15 cellular contexts compared by ENCODE assay signal in the genomic region with DNA sequence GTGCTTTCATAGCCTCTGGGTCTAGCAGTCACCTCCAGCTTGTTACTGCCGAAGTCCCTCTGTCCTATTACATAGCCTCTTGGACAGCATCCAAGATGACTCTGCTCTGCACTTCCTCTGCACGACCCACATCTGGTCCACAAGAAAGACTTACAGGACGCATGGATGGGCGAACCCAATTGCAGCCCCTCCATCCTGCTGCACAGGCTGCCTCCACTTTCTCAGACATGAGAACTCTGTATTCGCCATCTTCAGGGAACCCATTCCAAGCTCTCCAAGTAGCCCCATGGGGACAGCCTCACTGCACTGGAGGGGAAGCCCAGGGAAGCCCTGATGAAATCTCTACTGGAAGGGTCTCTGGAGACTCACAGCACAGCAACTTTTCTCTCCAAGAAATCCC.
DNase-seq lines count a peak whose midpoint lies in the region; ATAC-seq, FAIRE-seq and TF ChIP-seq lines count a peak whose summit lies in the region.
"Had no signal": no experiment of that assay in that cellular context is flagged by ENCODE, and none has a peak within 500 bp of the region (broad histone marks: within the 10 kb centered on the region; RNA-seq: fewer than 3 reads in every experiment).

No MANE protein-coding gene starts in this region.

- FAIRE-seq in pancreas (lab: Jason Lieb, UNC) = no peak
- FAIRE-seq: TTC549 had no signal

- H3K9me2 ChIP-seq in GM23248 (ENCODE audit: insufficient read depth) = no peaks in the 10 kb centered on the region

- H3K27ac ChIP-seq in GM23248 (no peak overlapping the region), pancreas (no peak overlapping the region)
- H3K27ac ChIP-seq: body of pancreas, tibial nerve had no signal

- H3K4me3 ChIP-seq in GM23248 (no peak overlapping the region), fibroblast of villous mesenchyme (ENCODE audit: low read depth, low read length) (no peak overlapping the region), pancreas (no peak overlapping the region)
- H3K4me3 ChIP-seq: body of pancreas, esophagus squamous epithelium, tibial nerve had no signal

- ATAC-seq in pancreas (peak in 3 of 4 donors; percentile 44 to 57 (median 53)), GM18517 (IDR thresholded peaks at IDR 0.05; ENCODE audit: unreplicated experiment) (no peak), GM18868 (IDR thresholded peaks at IDR 0.05; ENCODE audit: unreplicated experiment) (no peak)
- ATAC-seq: activated T-cell treated with anti-CD3 and anti-CD28 coated beads, Interleukin-2, amount 50 U/mL, for 4 hours; body of pancreas had no signal

- intact Hi-C loops in pancreas (cut with DNase I) = no loop called here

- H2AFZ ChIP-seq in GM23248 = no peak overlapping the region

- in situ Hi-C loops in GM23248 (cut with MboI) = no loop called here

- H3K9me3 ChIP-seq in GM23248 (ENCODE audit: low read depth) (no peaks in the 10 kb centered on the region), pancreas (no peaks in the 10 kb centered on the region)
- H3K9me3 ChIP-seq: body of pancreas, esophagus squamous epithelium, tibial nerve had no signal

- peaks cover 31% of the 10 kb centered on the region for H3K36me3 Mint-ChIP-seq in progenitor cell of endocrine pancreas (ENCODE audit: insufficient read depth)

- H3F3A ChIP-seq in GM23248 (ENCODE audit: insufficient read depth) = peaks cover 11% of the 10 kb centered on the region; the same call in 1 of the 2 replicates

- no peaks in the 10 kb centered on the region for H4K20me1 ChIP-seq in GM23248 (ENCODE audit: insufficient read depth)

- no peaks in the 10 kb centered on the region for H3K27me3 Mint-ChIP-seq in progenitor cell of endocrine pancreas

- H3K9ac ChIP-seq in GM23248 = no peak overlapping the region

- DNase-seq in GM23248 (peak; percentile 76), RPMI8226 (peak; percentile 13), fibroblast of villous mesenchyme (ENCODE audit: low read depth) (peak; percentile 80), pancreas (no peak), progenitor cell of endocrine pancreas (ENCODE audit: low spot score, unreplicated experiment) (no peak), NCI-H2227 (lab: John Stamatoyannopoulos, UW; ENCODE audit: unreplicated experiment) (no peak)
- DNase-seq: activated T-cell treated with anti-CD3 and anti-CD28 coated beads, Interleukin-2, amount 50 U/mL, for 4 hours; Calu3; esophagus squamous epithelium; NCI-H1930 had no signal

- WGBS in GM23248 (ENCODE audit: low coverage in 1 of 2, low lambda C conversion rate in 2 of 2, missing lambda C conversion rate in 2 of 2), 2 experiments = 50 to 51% methylated on average over 5 of the region's 5 CpGs
- 70 to 78% methylated on average over 5 of the region's 5 CpGs for WGBS in pancreas, 2 donors

- H3K79me2 ChIP-seq in GM23248 (ENCODE audit: insufficient read depth) = no peaks in the 10 kb centered on the region

- H3K4me3 Mint-ChIP-seq in progenitor cell of endocrine pancreas (ENCODE audit: low read depth) = no peak overlapping the region
- H3K4me3 Mint-ChIP-seq: activated T-cell treated with anti-CD3 and anti-CD28 coated beads, Interleukin-2, amount 50 U/mL, for 4 hours had no signal

- H3K27ac Mint-ChIP-seq in progenitor cell of endocrine pancreas = no peak overlapping the region

- H3K27me3 ChIP-seq in GM23248 (replicated peaks; ENCODE audit: insufficient read depth) (no peaks in the 10 kb centered on the region), pancreas (no peaks in the 10 kb centered on the region)
- H3K27me3 ChIP-seq: body of pancreas, esophagus squamous epithelium, tibial nerve had no signal

- peak overlapping the region; percentile 24 for H3K4me2 ChIP-seq in GM23248 (ENCODE audit: unreplicated experiment)

- no peak for TF ChIP-seq CTCF in fibroblast of villous mesenchyme (IDR thresholded peaks at IDR 0.05; ENCODE audit: insufficient read depth, low read depth, low read length)
- TF ChIP-seq CTCF in pancreas (IDR thresholded peaks at IDR 0.05) = no peak
- TF ChIP-seq CTCF in progenitor cell of endocrine pancreas (IDR thresholded peaks at IDR 0.05; ENCODE audit: unreplicated experiment) = no peak

- no peaks in the 10 kb centered on the region for H3K4me1 Mint-ChIP-seq in progenitor cell of endocrine pancreas (ENCODE audit: low read depth)

- peaks cover 32% of the 10 kb centered on the region for H3K4me1 ChIP-seq in GM23248 (ENCODE audit: insufficient read depth)
- no peaks in the 10 kb centered on the region for H3K4me1 ChIP-seq in pancreas
- H3K4me1 ChIP-seq: body of pancreas had no signal

- peaks cover 8% of the 10 kb centered on the region for H3K9me3 Mint-ChIP-seq in progenitor cell of endocrine pancreas (ENCODE audit: low read depth)
- H3K9me3 Mint-ChIP-seq: activated T-cell treated with anti-CD3 and anti-CD28 coated beads, Interleukin-2, amount 50 U/mL, for 4 hours had no signal

- H3K36me3 ChIP-seq in GM23248 (ENCODE audit: low read depth) (no peaks in the 10 kb centered on the region), pancreas (no peaks in the 10 kb centered on the region)
- H3K36me3 ChIP-seq: esophagus squamous epithelium, tibial nerve had no signal

Comparison
In these comparisons a context has a peak if more than half of its experiments do, and no peak if none do; other contexts are left out.
1. DNase-seq: peak in GM23248 (single experiment), RPMI8226 (single experiment) and fibroblast of villous mesenchyme (single experiment); none in pancreas (0 of 6), progenitor cell of endocrine pancreas (single experiment) and NCI-H2227 (single experiment).
2. ATAC-seq: peak in pancreas (3 of 4); none in GM18517 (single experiment) and GM18868 (single experiment).